Comparison of ENCODE assay signal across 3 cellular contexts in the genomic region with DNA sequence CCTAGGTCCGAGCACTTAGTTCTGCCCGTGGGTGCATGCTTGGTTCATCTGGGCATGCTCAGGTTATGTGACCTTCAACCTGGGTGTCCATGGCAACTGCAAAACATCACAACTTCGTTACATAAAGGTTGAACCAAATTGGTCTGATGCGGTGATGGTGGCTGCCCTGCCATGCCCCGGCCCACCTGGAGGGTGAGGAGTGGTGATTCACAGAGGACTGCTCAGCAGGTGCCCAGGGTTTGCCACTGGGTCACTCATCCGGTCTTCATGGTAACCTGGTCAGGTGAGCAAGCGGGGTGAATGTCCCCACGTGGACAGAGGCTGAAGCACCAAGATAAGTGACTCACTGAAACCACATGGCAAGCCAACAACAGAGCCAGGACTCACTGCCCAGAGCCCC.
TF ChIP-seq lines count a peak whose summit lies in the region.

No MANE protein-coding gene starts in this region.

TF ChIP-seq in A549, 52 proteins besides CTCF, POLR2A, EP300 and RAD21 (continues in another document):
- TF ChIP-seq, protein P1, sequence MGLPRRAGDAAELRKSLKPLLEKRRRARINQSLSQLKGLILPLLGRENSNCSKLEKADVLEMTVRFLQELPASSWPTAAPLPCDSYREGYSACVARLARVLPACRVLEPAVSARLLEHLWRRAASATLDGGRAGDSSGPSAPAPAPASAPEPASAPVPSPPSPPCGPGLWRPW (IDR thresholded peaks at IDR 0.05) = no peak
- TF ChIP-seq, protein P2, sequence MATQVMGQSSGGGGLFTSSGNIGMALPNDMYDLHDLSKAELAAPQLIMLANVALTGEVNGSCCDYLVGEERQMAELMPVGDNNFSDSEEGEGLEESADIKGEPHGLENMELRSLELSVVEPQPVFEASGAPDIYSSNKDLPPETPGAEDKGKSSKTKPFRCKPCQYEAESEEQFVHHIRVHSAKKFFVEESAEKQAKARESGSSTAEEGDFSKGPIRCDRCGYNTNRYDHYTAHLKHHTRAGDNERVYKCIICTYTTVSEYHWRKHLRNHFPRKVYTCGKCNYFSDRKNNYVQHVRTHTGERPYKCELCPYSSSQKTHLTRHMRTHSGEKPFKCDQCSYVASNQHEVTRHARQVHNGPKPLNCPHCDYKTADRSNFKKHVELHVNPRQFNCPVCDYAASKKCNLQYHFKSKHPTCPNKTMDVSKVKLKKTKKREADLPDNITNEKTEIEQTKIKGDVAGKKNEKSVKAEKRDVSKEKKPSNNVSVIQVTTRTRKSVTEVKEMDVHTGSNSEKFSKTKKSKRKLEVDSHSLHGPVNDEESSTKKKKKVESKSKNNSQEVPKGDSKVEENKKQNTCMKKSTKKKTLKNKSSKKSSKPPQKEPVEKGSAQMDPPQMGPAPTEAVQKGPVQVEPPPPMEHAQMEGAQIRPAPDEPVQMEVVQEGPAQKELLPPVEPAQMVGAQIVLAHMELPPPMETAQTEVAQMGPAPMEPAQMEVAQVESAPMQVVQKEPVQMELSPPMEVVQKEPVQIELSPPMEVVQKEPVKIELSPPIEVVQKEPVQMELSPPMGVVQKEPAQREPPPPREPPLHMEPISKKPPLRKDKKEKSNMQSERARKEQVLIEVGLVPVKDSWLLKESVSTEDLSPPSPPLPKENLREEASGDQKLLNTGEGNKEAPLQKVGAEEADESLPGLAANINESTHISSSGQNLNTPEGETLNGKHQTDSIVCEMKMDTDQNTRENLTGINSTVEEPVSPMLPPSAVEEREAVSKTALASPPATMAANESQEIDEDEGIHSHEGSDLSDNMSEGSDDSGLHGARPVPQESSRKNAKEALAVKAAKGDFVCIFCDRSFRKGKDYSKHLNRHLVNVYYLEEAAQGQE (IDR thresholded peaks at IDR 0.05) = no peak
- TF ChIP-seq, protein P3, sequence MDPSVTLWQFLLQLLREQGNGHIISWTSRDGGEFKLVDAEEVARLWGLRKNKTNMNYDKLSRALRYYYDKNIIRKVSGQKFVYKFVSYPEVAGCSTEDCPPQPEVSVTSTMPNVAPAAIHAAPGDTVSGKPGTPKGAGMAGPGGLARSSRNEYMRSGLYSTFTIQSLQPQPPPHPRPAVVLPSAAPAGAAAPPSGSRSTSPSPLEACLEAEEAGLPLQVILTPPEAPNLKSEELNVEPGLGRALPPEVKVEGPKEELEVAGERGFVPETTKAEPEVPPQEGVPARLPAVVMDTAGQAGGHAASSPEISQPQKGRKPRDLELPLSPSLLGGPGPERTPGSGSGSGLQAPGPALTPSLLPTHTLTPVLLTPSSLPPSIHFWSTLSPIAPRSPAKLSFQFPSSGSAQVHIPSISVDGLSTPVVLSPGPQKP (IDR thresholded peaks at IDR 0.05; ENCODE audit: low read depth, low read length) = no peak
- TF ChIP-seq RCOR1 (IDR thresholded peaks at IDR 0.05; ENCODE audit: low read depth, low read length) (no peak), BHLHE40 (IDR thresholded peaks at IDR 0.05; ENCODE audit: low read depth, low read length) (no peak), ZC3H11A (IDR thresholded peaks at IDR 0.05) (no peak), NPAS2 (CRISPR knock-in tag; IDR thresholded peaks at IDR 0.05; ENCODE audit: borderline replicate concordance) (no peak), MYC (IDR thresholded peaks at IDR 0.05; ENCODE audit: borderline replicate concordance, low read length) (no peak), RNF2 (IDR thresholded peaks at IDR 0.05; ENCODE audit: borderline replicate concordance, low read depth) (no peak)
- TF ChIP-seq, protein P4, sequence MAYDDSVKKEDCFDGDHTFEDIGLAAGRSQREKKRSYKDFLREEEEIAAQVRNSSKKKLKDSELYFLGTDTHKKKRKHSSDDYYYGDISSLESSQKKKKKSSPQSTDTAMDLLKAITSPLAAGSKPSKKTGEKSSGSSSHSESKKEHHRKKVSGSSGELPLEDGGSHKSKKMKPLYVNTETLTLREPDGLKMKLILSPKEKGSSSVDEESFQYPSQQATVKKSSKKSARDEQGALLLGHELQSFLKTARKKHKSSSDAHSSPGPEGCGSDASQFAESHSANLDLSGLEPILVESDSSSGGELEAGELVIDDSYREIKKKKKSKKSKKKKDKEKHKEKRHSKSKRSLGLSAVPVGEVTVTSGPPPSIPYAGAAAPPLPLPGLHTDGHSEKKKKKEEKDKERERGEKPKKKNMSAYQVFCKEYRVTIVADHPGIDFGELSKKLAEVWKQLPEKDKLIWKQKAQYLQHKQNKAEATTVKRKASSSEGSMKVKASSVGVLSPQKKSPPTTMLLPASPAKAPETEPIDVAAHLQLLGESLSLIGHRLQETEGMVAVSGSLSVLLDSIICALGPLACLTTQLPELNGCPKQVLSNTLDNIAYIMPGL (CRISPR knock-in tag; IDR thresholded peaks at IDR 0.05; ENCODE audit: borderline replicate concordance) = no peak

TF ChIP-seq in HCT116, 20 proteins besides CTCF, POLR2A, EP300 and RAD21 (continued from another document):
- TF ChIP-seq MAX (IDR thresholded peaks at IDR 0.05) = peak; percentile 88; the same call in 1 of the 2 replicates
- no peak for TF ChIP-seq ATF3 (IDR thresholded peaks at IDR 0.05)
- peak; percentile 37; the same call in 1 of the 2 replicates for TF ChIP-seq FOSL1 (IDR thresholded peaks at IDR 0.05; ENCODE audit: low read depth)
- TF ChIP-seq EZH2phosphoT487 (IDR thresholded peaks at IDR 0.05; ENCODE audit: borderline replicate concordance) = no peak
- no peak for TF ChIP-seq EGR1 (IDR thresholded peaks at IDR 0.05; ENCODE audit: low read depth)
- TF ChIP-seq JUND (IDR thresholded peaks at IDR 0.05) = peak; percentile 55; the same call in 1 of the 2 replicates

TF ChIP-seq in HepG2, 621 proteins besides CTCF, POLR2A, EP300 and RAD21:
- TF ChIP-seq, protein P5, sequence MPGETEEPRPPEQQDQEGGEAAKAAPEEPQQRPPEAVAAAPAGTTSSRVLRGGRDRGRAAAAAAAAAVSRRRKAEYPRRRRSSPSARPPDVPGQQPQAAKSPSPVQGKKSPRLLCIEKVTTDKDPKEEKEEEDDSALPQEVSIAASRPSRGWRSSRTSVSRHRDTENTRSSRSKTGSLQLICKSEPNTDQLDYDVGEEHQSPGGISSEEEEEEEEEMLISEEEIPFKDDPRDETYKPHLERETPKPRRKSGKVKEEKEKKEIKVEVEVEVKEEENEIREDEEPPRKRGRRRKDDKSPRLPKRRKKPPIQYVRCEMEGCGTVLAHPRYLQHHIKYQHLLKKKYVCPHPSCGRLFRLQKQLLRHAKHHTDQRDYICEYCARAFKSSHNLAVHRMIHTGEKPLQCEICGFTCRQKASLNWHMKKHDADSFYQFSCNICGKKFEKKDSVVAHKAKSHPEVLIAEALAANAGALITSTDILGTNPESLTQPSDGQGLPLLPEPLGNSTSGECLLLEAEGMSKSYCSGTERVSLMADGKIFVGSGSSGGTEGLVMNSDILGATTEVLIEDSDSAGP (CRISPR knock-in tag; IDR thresholded peaks at IDR 0.05; ENCODE audit: borderline replicate concordance) = 0 out of 2 replicates have a peak, but pooled peaks have one; percentile 21
- TF ChIP-seq TAF15 (IDR thresholded peaks at IDR 0.05; ENCODE audit: low read depth, low read length, poor library complexity, severe bottlenecking) (no peak), ZBTB33 (CRISPR knock-in tag; IDR thresholded peaks at IDR 0.05) (no peak), RFX3 (CRISPR knock-in tag; IDR thresholded peaks at IDR 0.05) (peak; percentile 47; the same call in 1 of the 2 replicates), FOXP4 (CRISPR knock-in tag; IDR thresholded peaks at IDR 0.05) (no peak), CC2D1A (CRISPR knock-in tag; IDR thresholded peaks at IDR 0.05) (no peak), RFX1 (IDR thresholded peaks at IDR 0.05) (peak; percentile 34), NFE2 (CRISPR knock-in tag; IDR thresholded peaks at IDR 0.05) (no peak), JARID2 (CRISPR knock-in tag; IDR thresholded peaks at IDR 0.05; ENCODE audit: insufficient replicate concordance) (no peak), ZSCAN25 (CRISPR knock-in tag; IDR thresholded peaks at IDR 0.05) (no peak), PAF1 (CRISPR knock-in tag; IDR thresholded peaks at IDR 0.05) (no peak), MNT (IDR thresholded peaks at IDR 0.05) (0 out of 2 replicates have a peak, but pooled peaks have one; percentile 7), ATAD3A (CRISPR knock-in tag; IDR thresholded peaks at IDR 0.05) (no peak)
